Comparison of ENCODE assay signal across 20 cellular contexts in the genomic region with DNA sequence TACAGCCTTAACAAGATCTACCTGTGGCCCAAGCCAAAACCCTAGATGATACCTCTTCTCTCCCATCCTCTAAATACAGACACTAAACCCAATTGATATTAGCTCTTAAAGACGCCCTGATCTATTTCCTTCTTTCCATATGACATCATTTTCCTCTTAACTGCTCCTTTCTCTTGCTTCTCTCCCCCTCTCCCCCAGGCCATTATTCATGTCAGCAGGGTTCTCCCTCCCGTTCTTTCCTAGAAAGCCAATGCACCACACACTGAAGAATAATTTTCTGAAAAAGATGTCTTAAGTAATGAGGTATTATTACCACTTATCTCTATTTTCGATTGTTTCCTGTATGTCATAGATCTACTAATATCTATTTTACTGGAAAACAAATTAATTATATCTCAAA. TPM values are rescaled to one million over a fixed set of nuclear protein-coding genes. Genes with fewer than 3 reads are reported as not detected.
DNase-seq lines count a peak whose midpoint lies in the region; ATAC-seq and TF ChIP-seq lines count a peak whose summit lies in the region.
"Had no signal": no experiment of that assay in that cellular context is flagged by ENCODE, and none has a peak within 500 bp of the region (broad histone marks: within the 10 kb centered on the region; RNA-seq: fewer than 3 reads in every experiment).

No MANE protein-coding gene starts in this region.

- POLR2A ChIA-PET in A673 (lab: Charles Lee; ENCODE audit: low non-redundant PET) (no interaction called here), HEK293 (lab: Yijun Ruan, JAX) (no interaction called here)

- H3K9me3 ChIP-seq in A673 (ENCODE audit: low read depth, low read length, poor library complexity, severe bottlenecking) (no peaks in the 10 kb centered on the region), HEK293 (ENCODE audit: control insufficient read depth, insufficient read depth, low read depth, low read length) (no peaks in the 10 kb centered on the region), transverse colon (no peaks in the 10 kb centered on the region), psoas muscle (peaks cover 4% of the 10 kb centered on the region)
- H3K9me3 ChIP-seq: BE2C had no signal

- peaks cover 5% of the 10 kb centered on the region for H3K9me3 Mint-ChIP-seq in activated T-helper 17 cell treated with anti-CD3 and anti-CD28 coated beads, Interleukin-2, amount 50 U/mL, for 72 hours
- H3K9me3 Mint-ChIP-seq in nephron, result peaks cover 11% of the 10 kb centered on the region
- H3K9me3 Mint-ChIP-seq: CD8-positive, alpha-beta memory T cell had no signal

- H3K36me3 ChIP-seq in A673 (ENCODE audit: insufficient read depth, low read length, poor library complexity, severe bottlenecking), result no peaks in the 10 kb centered on the region
- peaks cover 0 to 12% of the 10 kb centered on the region in 2 experiments; a peak in 1 of 3 replicates for H3K36me3 ChIP-seq in HEK293 (ENCODE audit: control insufficient read depth in 2 of 2, insufficient read depth in 1 of 2, low read length in 2 of 2)
- no peaks in the 10 kb centered on the region for H3K36me3 ChIP-seq in transverse colon
- peaks cover 2 to 23% of the 10 kb centered on the region in 2 donors for H3K36me3 ChIP-seq in psoas muscle (ENCODE audit: insufficient read depth in 1 of 2, low read depth in 1 of 2)
- H3K36me3 ChIP-seq: BE2C had no signal

- H3K27me3 ChIP-seq in A673 (replicated peaks; ENCODE audit: insufficient read depth, low read depth, low read length, poor library complexity) (no peaks in the 10 kb centered on the region), transverse colon (no peaks in the 10 kb centered on the region), psoas muscle (ENCODE audit: insufficient read depth in 3 of 3, low read length in 2 of 3) (no peaks in the 10 kb centered on the region)
- H3K27me3 ChIP-seq: BE2C had no signal

- H3K36me3 Mint-ChIP-seq in activated T-helper 17 cell treated with anti-CD3 and anti-CD28 coated beads, Interleukin-2, amount 50 U/mL, for 72 hours (ENCODE audit: low read depth), result peaks cover 16% of the 10 kb centered on the region
- H3K36me3 Mint-ChIP-seq in nephron (ENCODE audit: low read depth), result peaks cover 44% of the 10 kb centered on the region

- CTCF ChIA-PET in A673 (lab: Charles Lee), result no interaction called here
- CTCF ChIA-PET in HEK293 (lab: Yijun Ruan, JAX), result no interaction called here

- H3K4me3 Mint-ChIP-seq in activated T-helper 17 cell treated with anti-CD3 and anti-CD28 coated beads, Interleukin-2, amount 50 U/mL, for 72 hours, result no peak overlapping the region
- no peak overlapping the region for H3K4me3 Mint-ChIP-seq in nephron
- H3K4me3 Mint-ChIP-seq: CD8-positive, alpha-beta memory T cell had no signal

- H3K27ac ChIP-seq in A673 (ENCODE audit: low read depth, low read length, poor library complexity, severe bottlenecking), result no peak overlapping the region
- no peak overlapping the region for H3K27ac ChIP-seq in HEK293 (ENCODE audit: extremely low read depth, low read depth, low read length)
- no peak overlapping the region for H3K27ac ChIP-seq in transverse colon
- no peak overlapping the region for H3K27ac ChIP-seq in psoas muscle
- H3K27ac ChIP-seq: GM23248 had no signal

- TF ChIP-seq CTCF in A673 (conservative IDR thresholded peaks at IDR 0.05; ENCODE audit: low read depth, low read length), result no peak
- TF ChIP-seq CTCF in HEK293 (tag by site-specific recombination; IDR thresholded peaks at IDR 0.05), result no peak
- no peak for TF ChIP-seq CTCF in nephron (IDR thresholded peaks at IDR 0.05; ENCODE audit: unreplicated experiment in 3 of 3)
- no peak for TF ChIP-seq CTCF in transverse colon (IDR thresholded peaks at IDR 0.05)
- TF ChIP-seq CTCF in psoas muscle (IDR thresholded peaks at IDR 0.05), result no peak

- ATAC-seq in activated T-helper 17 cell treated with anti-CD3 and anti-CD28 coated beads, Interleukin-2, amount 50 U/mL, for 72 hours (replicated peaks), result no peak
- ATAC-seq in left colon (no peak), psoas muscle (no peak)
- ATAC-seq: GM12878 had no signal

- H3K4me1 ChIP-seq in A673 (ENCODE audit: insufficient read depth, low read length, poor library complexity, severe bottlenecking) (peaks cover 6% of the 10 kb centered on the region), HEK293 (ENCODE audit: control insufficient read depth, insufficient read depth, low read length) (peaks cover 6% of the 10 kb centered on the region; the same call in 1 of the 2 replicates), transverse colon (no peaks in the 10 kb centered on the region), psoas muscle (no peaks in the 10 kb centered on the region)
- H3K4me1 ChIP-seq: BE2C had no signal

- H3K27me3 Mint-ChIP-seq in activated T-helper 17 cell treated with anti-CD3 and anti-CD28 coated beads, Interleukin-2, amount 50 U/mL, for 72 hours, result no peaks in the 10 kb centered on the region
- H3K27me3 Mint-ChIP-seq in nephron (ENCODE audit: low read depth), result no peaks in the 10 kb centered on the region
- H3K27me3 Mint-ChIP-seq: CD4-positive, CD25-positive, alpha-beta regulatory T cell had no signal

- no TSS peak for BruUV-seq in A673 (replicated peaks; lab: Mats Ljungman, UMichigan)

- H3K4me3 ChIP-seq in A673 (ENCODE audit: low read depth, low read length, poor library complexity, severe bottlenecking) (no peak overlapping the region), HEK293 (ENCODE audit: low read depth, low read length) (no peak overlapping the region), transverse colon (no peak overlapping the region), psoas muscle (no peak overlapping the region)
- H3K4me3 ChIP-seq: GM12878, GM23248 had no signal

- no peak for TF ChIP-seq POLR2A in transverse colon (IDR thresholded peaks at IDR 0.05)

- WGBS in transverse colon (ENCODE audit: low coverage in 1 of 2), 2 donors, result 86 to 89% methylated on average over 3 of the region's 3 CpGs
- 79 to 85% (median 80%) methylated on average over 3 of the region's 3 CpGs for WGBS in psoas muscle, 3 donors

- in situ Hi-C loops in transverse colon (cut with MboI; ENCODE audit: low pct_ligation_motif_present in 1 of 4, low pct_unique_long_range_greater_than_20kb in 1 of 4, low sequenced_read_pairs in 3 of 4), result no loop called here

- H3K27ac Mint-ChIP-seq in activated T-helper 17 cell treated with anti-CD3 and anti-CD28 coated beads, Interleukin-2, amount 50 U/mL, for 72 hours, result peak overlapping the region; percentile 52
- peak overlapping the region in 2 of 3 experiments; percentile 5 to 6 for H3K27ac Mint-ChIP-seq in nephron

- intact Hi-C loops in A673 (cut with micrococcal nuclease; ENCODE audit: unreplicated experiment), result no loop called here
- intact Hi-C loops in left colon (cut with DNase I, micrococcal nuclease), result no loop called here
- intact Hi-C loops in transverse colon (cut with DNase I; ENCODE audit: low total_unique reads), result no loop called here
- intact Hi-C loops in psoas muscle (cut with DNase I), result no loop called here

- TF ChIP-seq EP300 in transverse colon (IDR thresholded peaks at IDR 0.05; ENCODE audit: low read depth), result no peak

- no peaks in the 10 kb centered on the region for H3K4me1 Mint-ChIP-seq in activated T-helper 17 cell treated with anti-CD3 and anti-CD28 coated beads, Interleukin-2, amount 50 U/mL, for 72 hours
- no peaks in the 10 kb centered on the region for H3K4me1 Mint-ChIP-seq in nephron
- H3K4me1 Mint-ChIP-seq: CD4-positive, CD25-positive, alpha-beta regulatory T cell; CD8-positive, alpha-beta memory T cell had no signal

- DNase-seq in A673 (ENCODE audit: low spot score) (peak; percentile 38), left colon (no peak), transverse colon (no peak), psoas muscle (no peak)
- DNase-seq: ACHN; BE2C; C1 segment of cervical spinal cord; CD4-positive, CD25-positive, alpha-beta regulatory T cell; CD8-positive, alpha-beta memory T cell; COR-L47; DMS 273 treated with DMSO at 0.1 percent for 48 hours; DMS53; DND-41; EL; GM23248; HCEC 1CT had no signal

TF ChIP-seq in HEK293, 187 proteins besides CTCF, POLR2A, EP300 and RAD21:
- TF ChIP-seq ZNF768 (tag by site-specific recombination; IDR thresholded peaks at IDR 0.05) (no peak), TCF7L2 (IDR thresholded peaks at IDR 0.05; ENCODE audit: borderline replicate concordance, low read depth, low read length) (no peak)
- TF ChIP-seq, protein P1, sequence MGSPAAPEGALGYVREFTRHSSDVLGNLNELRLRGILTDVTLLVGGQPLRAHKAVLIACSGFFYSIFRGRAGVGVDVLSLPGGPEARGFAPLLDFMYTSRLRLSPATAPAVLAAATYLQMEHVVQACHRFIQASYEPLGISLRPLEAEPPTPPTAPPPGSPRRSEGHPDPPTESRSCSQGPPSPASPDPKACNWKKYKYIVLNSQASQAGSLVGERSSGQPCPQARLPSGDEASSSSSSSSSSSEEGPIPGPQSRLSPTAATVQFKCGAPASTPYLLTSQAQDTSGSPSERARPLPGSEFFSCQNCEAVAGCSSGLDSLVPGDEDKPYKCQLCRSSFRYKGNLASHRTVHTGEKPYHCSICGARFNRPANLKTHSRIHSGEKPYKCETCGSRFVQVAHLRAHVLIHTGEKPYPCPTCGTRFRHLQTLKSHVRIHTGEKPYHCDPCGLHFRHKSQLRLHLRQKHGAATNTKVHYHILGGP (tag by site-specific recombination; IDR thresholded peaks at IDR 0.05), result peak; percentile 44; the same call in 1 of the 2 replicates

RNA-seq across cellular contexts. Expression of gene ING2, which starts 9.7 kb away (rescaled TPM):
- total RNA-seq in A673 (2021) (15.8 and 19.9 TPM in 2 replicates), left colon (10 to 100 TPM; 13.0 to 14.7 TPM), transverse colon (10 to 100 TPM in 2 of 4 donors, not detected in 2; 15.4 to 16.9 TPM), psoas muscle (10 to 100 TPM in 1 of 4 donors, 1 to 10 TPM in 3; 6.3 to 21.7 (median 8.3) TPM)
- total RNA-seq in activated T-helper 17 cell treated with anti-CD3 and anti-CD28 coated beads, Interleukin-2, amount 50 U/mL, for 72 hours, result 10 to 100 TPM; 10.6 to 16.3 TPM
- 10 to 100 TPM; 13.6 to 35.1 (median 28.0) TPM for polyA plus RNA-seq in psoas muscle

RNA-seq across cellular contexts. Expression of gene CDKN2AIP, which starts 50.7 kb away (rescaled TPM):
- total RNA-seq in A673 (2021) (20.6 and 21.9 TPM in 2 replicates), left colon (10 to 100 TPM; 13.7 to 23.1 TPM), transverse colon (10 to 100 TPM; 13.9 to 26.2 (median 24.7) TPM), psoas muscle (10 to 100 TPM in 1 of 4 donors, 1 to 10 TPM in 3; 6.9 to 13.1 (median 8.3) TPM)
- 10 to 100 TPM; 16.3 to 32.2 TPM for total RNA-seq in activated T-helper 17 cell treated with anti-CD3 and anti-CD28 coated beads, Interleukin-2, amount 50 U/mL, for 72 hours
- 10 to 100 TPM in 2 of 3 donors, 1 to 10 TPM in 1; 6.5 to 21.0 (median 12.3) TPM for polyA plus RNA-seq in psoas muscle
